Comparison of ENCODE assay signal across 9 cellular contexts in genomic region chr7:2566890-2567662, GRCh38. TPM values are rescaled to one million over a fixed set of nuclear protein-coding genes. Genes with fewer than 3 reads are reported as not detected.
DNase-seq lines count a peak whose midpoint lies in the region; ATAC-seq lines count a peak whose summit lies in the region.
"Had no signal": no experiment of that assay in that cellular context is flagged by ENCODE, and none has a peak within 500 bp of the region (broad histone marks: within the 10 kb centered on the region; RNA-seq: fewer than 3 reads in every experiment).

No MANE protein-coding gene starts in this region.

- no peak overlapping the region for H3K4me3 ChIP-seq in NT2/D1 (ENCODE audit: insufficient read length, low read depth)
- no peak overlapping the region for H3K4me3 ChIP-seq in right cardiac atrium (ENCODE audit: low read length)
- H3K4me3 ChIP-seq: upper lobe of left lung had no signal

- no peak overlapping the region for H3K27ac ChIP-seq in right cardiac atrium (ENCODE audit: low read length)
- H3K27ac ChIP-seq: upper lobe of left lung had no signal

- peaks cover 7% of the 10 kb centered on the region for H3K36me3 ChIP-seq in NT2/D1 (ENCODE audit: insufficient read depth, insufficient read length, low read length)

- H3K9me3 ChIP-seq in NT2/D1 (ENCODE audit: insufficient read depth, low read length) (no peaks in the 10 kb centered on the region), right cardiac atrium (ENCODE audit: control insufficient read depth, low read length) (no peaks in the 10 kb centered on the region)
- H3K9me3 ChIP-seq: upper lobe of left lung had no signal

- ATAC-seq in GM21515 (IDR thresholded peaks at IDR 0.05; ENCODE audit: unreplicated experiment) (peak; percentile 93), right cardiac atrium (peak; percentile 73 to 74)

- WGBS in right cardiac atrium = 51% methylated on average over 28 of the region's 28 CpGs

- peaks cover 14% of the 10 kb centered on the region for H3K4me1 ChIP-seq in NT2/D1 (ENCODE audit: insufficient read depth, insufficient read length)
- no peaks in the 10 kb centered on the region for H3K4me1 ChIP-seq in right cardiac atrium (ENCODE audit: control insufficient read depth, insufficient read depth, low read length)

- intact Hi-C loops in right cardiac atrium (cut with DNase I) = loop anchor here in 3 of 4 donors (5.0 kb wide), 2 partner anchors 95 to 115 kb away; no protein-coding TSS in a partner anchor

- H3K9ac ChIP-seq in NT2/D1 (ENCODE audit: insufficient read length, low read depth) = peak overlapping the region; percentile 29

- no peaks in the 10 kb centered on the region for H3K27me3 ChIP-seq in NT2/D1 (ENCODE audit: insufficient read depth, insufficient read length)
- H3K27me3 ChIP-seq in right cardiac atrium (ENCODE audit: control insufficient read depth, insufficient read depth) = no peaks in the 10 kb centered on the region
- H3K27me3 ChIP-seq: upper lobe of left lung had no signal

- DNase-seq in ELF-1 (ENCODE audit: low read depth, low spot score) (peak; percentile 67), NT2/D1 (ENCODE audit: low read depth, low spot score) (no peak), right cardiac atrium (peak in 1 of 3 donors; percentile 77), cortex of kidney (lab: John Stamatoyannopoulos, UW) (no peak), epidermal melanocyte (ENCODE audit: insufficient read length, low spot score) (no peak), glomerular visceral epithelial cell (ENCODE audit: extremely low spot score) (no peak), SIG-M5 treated with dmso at 0.1 percent for 504 hours (lab: John Stamatoyannopoulos, UW; ENCODE audit: unreplicated experiment) (no peak)

RNA-seq across cellular contexts. Expression of gene IQCE, which starts 8.3 kb away (rescaled TPM):
- total RNA-seq in right cardiac atrium = 10 to 100 TPM; 10.6 to 16.0 (median 15.2) TPM
- polyA plus RNA-seq in right cardiac atrium = 7.9 TPM

RNA-seq across cellular contexts. Expression of gene BRAT1, which starts 11.8 kb away (rescaled TPM):
- total RNA-seq in right cardiac atrium = 10 to 100 TPM; 15.4 to 19.0 (median 16.1) TPM
- polyA plus RNA-seq in right cardiac atrium = 16.9 TPM

RNA-seq across cellular contexts. Expression of gene LFNG, which starts 47.5 kb away (rescaled TPM):
- total RNA-seq in right cardiac atrium = 1 to 10 TPM; 3.6 to 6.6 (median 4.8) TPM
- polyA plus RNA-seq in right cardiac atrium = 6.0 TPM
